8 cellular contexts compared by ENCODE assay signal in the genomic region with DNA sequence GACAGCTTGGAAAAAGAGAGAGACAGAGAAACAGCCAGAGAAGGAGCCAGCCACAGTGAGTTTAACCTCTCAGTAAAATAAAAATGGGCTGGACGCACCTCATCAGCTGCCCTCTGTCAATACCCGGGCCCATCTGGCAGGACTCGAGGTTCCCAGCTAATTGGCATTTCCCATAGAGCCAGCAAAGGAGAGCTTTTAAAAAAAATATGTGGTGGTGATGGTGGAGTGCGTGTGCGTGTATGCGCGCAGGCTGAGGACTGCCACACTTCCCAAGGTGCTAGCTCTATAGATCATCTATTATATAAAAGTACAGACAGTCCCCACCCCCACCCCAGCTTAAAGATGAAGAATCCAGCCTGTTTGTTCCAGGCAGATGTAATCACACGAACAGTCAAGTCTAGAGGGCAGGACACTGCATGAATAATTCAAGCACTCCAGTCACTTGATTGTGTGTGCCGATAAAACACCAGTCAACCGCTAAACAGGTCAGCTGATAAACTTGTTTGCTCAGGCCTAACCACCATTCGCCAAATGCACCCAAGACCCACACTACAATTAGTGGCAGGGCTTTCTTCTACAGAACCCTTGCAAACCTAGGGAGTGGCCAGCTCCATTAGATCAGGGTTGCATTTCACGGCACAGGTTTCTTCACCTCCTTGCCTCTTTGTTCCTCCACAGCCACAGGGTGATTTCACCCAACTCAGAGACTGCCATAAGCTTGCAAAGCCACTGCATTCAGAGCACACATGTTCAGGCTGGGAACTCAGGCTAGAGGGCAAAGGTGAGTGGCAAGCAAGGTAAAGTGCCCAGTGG. TPM values are rescaled to one million over a fixed set of nuclear protein-coding genes. Genes with fewer than 3 reads are reported as not detected.
DNase-seq lines count a peak whose midpoint lies in the region; ATAC-seq and TF ChIP-seq lines count a peak whose summit lies in the region.

No MANE protein-coding gene starts in this region.

- peaks cover 45 to 76% of the 10 kb centered on the region in 2 donors for H3K36me3 Mint-ChIP-seq in CD4-positive, alpha-beta memory T cell
- H3K36me3 Mint-ChIP-seq in activated CD8-positive, alpha-beta T cell treated with anti-CD3 and anti-CD28 coated beads, Interleukin-2, amount 10 ng/mL, durations not matched to agents 7 days and 5 days (ENCODE audit: low read depth): peaks cover 82% of the 10 kb centered on the region
- peaks cover 41% of the 10 kb centered on the region for H3K36me3 Mint-ChIP-seq in memory B cell

- peaks cover 14% of the 10 kb centered on the region for H3K36me3 ChIP-seq in CD4-positive, alpha-beta memory T cell (ENCODE audit: insufficient read depth, low read length)
- H3K36me3 ChIP-seq in uterus: no peaks in the 10 kb centered on the region

- no peak overlapping the region for H3K27ac ChIP-seq in CD4-positive, alpha-beta memory T cell (ENCODE audit: low read depth, low read length)
- peak overlapping the region in 1 of 2 donors; percentile 35 for H3K27ac ChIP-seq in uterus

- peaks cover 79% of the 10 kb centered on the region for H3K4me1 ChIP-seq in CD4-positive, alpha-beta memory T cell (ENCODE audit: insufficient read depth, low read length)
- H3K4me1 ChIP-seq in uterus: peaks cover 0 to 14% of the 10 kb centered on the region in 2 donors

- no peaks in the 10 kb centered on the region for H3K9me3 ChIP-seq in CD4-positive, alpha-beta memory T cell (ENCODE audit: control insufficient read depth in 1 of 2, low read length in 2 of 2)
- H3K9me3 ChIP-seq in uterus: no peaks in the 10 kb centered on the region

- peak overlapping the region in 5 of 7 donors; percentile 6 to 68 (median 31) for H3K27ac Mint-ChIP-seq in CD4-positive, alpha-beta memory T cell
- H3K27ac Mint-ChIP-seq in activated CD8-positive, alpha-beta T cell treated with anti-CD3 and anti-CD28 coated beads, Interleukin-2, amount 10 ng/mL, durations not matched to agents 7 days and 5 days: no peak overlapping the region
- H3K27ac Mint-ChIP-seq in memory B cell: peak overlapping the region; percentile 73

- DNase-seq in CD4-positive, alpha-beta memory T cell: peak in 3 of 5 donors; percentile 16 to 55 (median 19)
- DNase-seq in NCI-H146 treated with DMSO at 0.1 percent for 48 hours (lab: John Stamatoyannopoulos, UW; ENCODE audit: unreplicated experiment) (peak; percentile 56), memory B cell (ENCODE audit: low spot score in 2 of 2) (no peak), activated gamma-delta T cell (lab: John Stamatoyannopoulos, UW) (no peak), uterus (no peak), cerebellar cortex (ENCODE audit: low spot score) (no peak)
- peak; percentile 49 for DNase-seq in activated CD8-positive, alpha-beta T cell treated with anti-CD3 and anti-CD28 coated beads, Interleukin-2, amount 10 ng/mL, durations not matched to agents 7 days and 5 days

- TF ChIP-seq POLR2A in uterus (IDR thresholded peaks at IDR 0.05): no peak

- POLR2A ChIA-PET in CD4-positive, alpha-beta memory T cell (lab: Charles Lee; ENCODE audit: partially characterized antibody): interaction anchor here (0.7 to 10.4 kb wide), 7 partner anchors 6 to 656 kb away, joined by 3 to 285 read pairs (median 3); a partner anchor contains a TSS
- POLR2A ChIA-PET in activated CD8-positive, alpha-beta T cell treated with anti-CD3 and anti-CD28 coated beads, Interleukin-2, amount 10 ng/mL, durations not matched to agents 7 days and 5 days (lab: Charles Lee): interaction anchor here (1.1 to 1.3 kb wide), 3 partner anchors 12 to 336 kb away, joined by 4 to 6 read pairs (median 4); no protein-coding TSS in a partner anchor

- H3K4me3 Mint-ChIP-seq in CD4-positive, alpha-beta memory T cell: peak overlapping the region in 6 of 8 donors; percentile 39 to 87 (median 74)
- no peak overlapping the region for H3K4me3 Mint-ChIP-seq in activated CD8-positive, alpha-beta T cell treated with anti-CD3 and anti-CD28 coated beads, Interleukin-2, amount 10 ng/mL, durations not matched to agents 7 days and 5 days
- H3K4me3 Mint-ChIP-seq in memory B cell: peak overlapping the region; percentile 52

- no peaks in the 10 kb centered on the region for H3K27me3 ChIP-seq in CD4-positive, alpha-beta memory T cell (ENCODE audit: insufficient read depth, low read length)
- no peaks in the 10 kb centered on the region for H3K27me3 ChIP-seq in uterus

- CTCF ChIA-PET in CD4-positive, alpha-beta memory T cell (lab: Charles Lee; ENCODE audit: partially characterized antibody): interaction anchor here (0.5 to 2.0 kb wide), 5 partner anchors 12 to 516 kb away, joined by 3 to 7 read pairs (median 3); no protein-coding TSS in a partner anchor
- CTCF ChIA-PET in activated CD8-positive, alpha-beta T cell treated with anti-CD3 and anti-CD28 coated beads, Interleukin-2, amount 10 ng/mL, durations not matched to agents 7 days and 5 days (lab: Charles Lee): interaction anchor here (0.8 to 1.6 kb wide), 4 partner anchors 69 to 616 kb away, joined by 3 to 4 read pairs (median 3); no protein-coding TSS in a partner anchor

- H3K27me3 Mint-ChIP-seq in CD4-positive, alpha-beta memory T cell: no peaks in the 10 kb centered on the region
- no peaks in the 10 kb centered on the region for H3K27me3 Mint-ChIP-seq in activated CD8-positive, alpha-beta T cell treated with anti-CD3 and anti-CD28 coated beads, Interleukin-2, amount 10 ng/mL, durations not matched to agents 7 days and 5 days (ENCODE audit: low read depth)
- no peaks in the 10 kb centered on the region for H3K27me3 Mint-ChIP-seq in memory B cell

- H3K4me1 Mint-ChIP-seq in CD4-positive, alpha-beta memory T cell: peaks cover 62 to 94% (median 78%) of the 10 kb centered on the region in 4 donors
- peaks cover 69% of the 10 kb centered on the region for H3K4me1 Mint-ChIP-seq in activated CD8-positive, alpha-beta T cell treated with anti-CD3 and anti-CD28 coated beads, Interleukin-2, amount 10 ng/mL, durations not matched to agents 7 days and 5 days (ENCODE audit: low read depth)
- peaks cover 60% of the 10 kb centered on the region for H3K4me1 Mint-ChIP-seq in memory B cell

- intact Hi-C loops in CD4-positive, alpha-beta memory T cell (cut with micrococcal nuclease): loop anchor here (1.0 kb wide), 1 partner anchor 519 kb away; no protein-coding TSS in a partner anchor
- intact Hi-C loops in uterus (cut with DNase I; ENCODE audit: low total_unique reads): loop anchor here (10.0 kb wide), 1 partner anchor 373 kb away; no protein-coding TSS in a partner anchor

- TF ChIP-seq CTCF in uterus (IDR thresholded peaks at IDR 0.05): no peak

- no peak for ATAC-seq in activated CD8-positive, alpha-beta T cell treated with anti-CD3 and anti-CD28 coated beads, Interleukin-2, amount 10 ng/mL, durations not matched to agents 7 days and 5 days
- ATAC-seq in memory B cell (ENCODE audit: low read depth): no peak
- ATAC-seq in GM19035 (IDR thresholded peaks at IDR 0.05; ENCODE audit: unreplicated experiment): no peak

- H3K9me3 Mint-ChIP-seq in CD4-positive, alpha-beta memory T cell: no peaks in the 10 kb centered on the region
- H3K9me3 Mint-ChIP-seq in activated CD8-positive, alpha-beta T cell treated with anti-CD3 and anti-CD28 coated beads, Interleukin-2, amount 10 ng/mL, durations not matched to agents 7 days and 5 days (ENCODE audit: insufficient read depth): no peaks in the 10 kb centered on the region
- no peaks in the 10 kb centered on the region for H3K9me3 Mint-ChIP-seq in memory B cell

- no peak overlapping the region for H3K4me3 ChIP-seq in CD4-positive, alpha-beta memory T cell (ENCODE audit: low read length in 2 of 2)
- H3K4me3 ChIP-seq in uterus: no peak overlapping the region

RNA-seq across cellular contexts. Expression of a gene that starts 5.9 kb away (rescaled TPM):
- 100 to 1,000 TPM; 118 to 121 TPM for total RNA-seq in CD4-positive, alpha-beta memory T cell
- polyA plus RNA-seq in CD4-positive, alpha-beta memory T cell: 10 to 100 TPM in 1 of 2 donors, 1 to 10 TPM in 1; 3.6 to 22.1 TPM
- total RNA-seq in activated CD8-positive, alpha-beta T cell treated with anti-CD3 and anti-CD28 coated beads, Interleukin-2, amount 10 ng/mL, durations not matched to agents 7 days and 5 days: 10 to 100 TPM; 64.0 to 71.1 TPM
- 100 to 1,000 TPM in 1 of 4 donors, 10 to 100 TPM in 2, 1 to 10 TPM in 1; 7.4 to 244 (median 49.4) TPM for total RNA-seq in uterus

Comparison
In these comparisons a context has a peak if more than half of its experiments do, and no peak if none do; other contexts are left out.
1. DNase-seq: peak in CD4-positive, alpha-beta memory T cell (3 of 5), NCI-H146 treated with DMSO at 0.1 percent for 48 hours (single experiment) and activated CD8-positive, alpha-beta T cell treated with anti-CD3 and anti-CD28 coated beads, Interleukin-2, amount 10 ng/mL, durations not matched to agents 7 days and 5 days (single experiment); none in memory B cell (0 of 2), activated gamma-delta T cell (single experiment), uterus (0 of 2) and cerebellar cortex (single experiment).